ENCODE assay signal across 9 cellular contexts in the genomic region with DNA sequence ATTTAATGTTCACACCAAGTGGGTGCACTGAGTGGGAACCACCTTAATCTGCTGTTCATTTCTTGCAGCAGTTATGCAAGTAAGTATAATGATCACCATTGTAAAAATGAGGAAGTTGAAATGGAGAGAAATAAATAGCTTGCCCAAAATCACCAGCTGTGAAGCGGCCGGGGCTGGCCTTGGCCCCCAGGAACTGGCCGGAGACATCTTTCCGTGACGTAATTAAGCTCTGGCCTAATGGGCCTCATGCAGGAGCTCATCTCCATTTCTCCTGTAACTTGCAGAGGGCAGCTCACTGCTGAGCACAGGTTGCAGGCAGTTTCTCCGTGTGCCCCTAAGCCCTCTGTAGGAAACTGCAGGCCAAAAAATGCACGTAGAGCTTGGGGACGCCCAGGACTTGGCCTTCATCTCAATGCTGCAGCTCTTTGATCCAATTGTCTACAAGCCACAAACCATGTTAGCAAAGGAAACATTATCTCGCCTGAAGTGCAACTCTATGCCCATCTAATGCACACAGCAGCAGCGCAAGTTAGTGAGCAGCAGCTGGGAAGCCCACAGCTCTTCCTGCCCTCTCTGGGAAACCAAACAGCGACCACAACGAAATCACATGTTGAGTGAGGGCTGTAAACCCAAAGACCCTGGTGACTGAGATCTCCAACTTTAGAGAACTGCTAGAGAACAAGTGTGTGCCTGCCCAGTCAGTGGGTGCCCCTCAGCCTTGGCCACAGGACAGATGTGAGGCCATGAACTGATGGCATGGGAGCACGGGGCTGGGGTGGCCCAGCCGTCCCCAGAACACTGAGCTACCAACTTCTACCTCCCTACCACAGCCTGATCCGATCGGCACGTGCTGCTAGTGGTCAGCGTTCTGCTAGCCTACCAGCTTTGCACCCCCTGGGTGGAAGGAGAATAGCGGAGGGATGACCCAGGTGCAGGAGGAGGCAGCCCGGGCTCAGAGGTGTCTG. TPM values are rescaled to one million over a fixed set of nuclear protein-coding genes. Genes with fewer than 3 reads are reported as not detected.
DNase-seq lines count a peak whose midpoint lies in the region; ATAC-seq and TF ChIP-seq lines count a peak whose summit lies in the region.
"Had no signal": no experiment of that assay in that cellular context is flagged by ENCODE, and none has a peak within 500 bp of the region (broad histone marks: within the 10 kb centered on the region; RNA-seq: fewer than 3 reads in every experiment).

No MANE protein-coding gene starts in this region.

- no peak for DNase-seq in Right ventricle myocardium superior
- no peak for DNase-seq in cardiac septum (ENCODE audit: low spot score)
- peak; percentile 25 for DNase-seq in UCSD-AML1 (lab: John Stamatoyannopoulos, UW; ENCODE audit: unreplicated experiment)
- no peak for DNase-seq in upper lobe of right lung
- no peak for DNase-seq in T1000 (lab: John Stamatoyannopoulos, UW)
- DNase-seq in osteoblast (ENCODE audit: insufficient read length, low spot score, missing footprints): no peak
- DNase-seq in stimulated activated CD4-positive, alpha-beta T cell treated with anti-CD3 and anti-CD28 coated beads, Interleukin-4, amount 100 ng/mL, for 4 hours: no peak
- DNase-seq: activated T-cell treated with anti-CD3 and anti-CD28 coated beads, Interleukin-2, amount 50 U/mL, for 48 hours had no signal

- H3K4me3 ChIP-seq in upper lobe of right lung (no peak overlapping the region), osteoblast (ENCODE audit: insufficient read depth, low read length) (no peak overlapping the region)

- no peak overlapping the region for H2AFZ ChIP-seq in osteoblast (ENCODE audit: low read length)

- peaks cover 11% of the 10 kb centered on the region for H3K36me3 ChIP-seq in upper lobe of right lung
- H3K36me3 ChIP-seq in osteoblast (ENCODE audit: insufficient read depth, low read length): no peaks in the 10 kb centered on the region

- no peak overlapping the region for H3K4me2 ChIP-seq in osteoblast (ENCODE audit: insufficient read depth, low read length)

- H3K4me1 ChIP-seq in upper lobe of right lung (peaks cover 10% of the 10 kb centered on the region), osteoblast (ENCODE audit: insufficient read depth, low read length) (no peaks in the 10 kb centered on the region)

- TF ChIP-seq CTCF in upper lobe of right lung (IDR thresholded peaks at IDR 0.05) (no peak), osteoblast (IDR thresholded peaks at IDR 0.05; ENCODE audit: extremely low read depth, low read depth, low read length) (no peak)

- H3K27ac ChIP-seq in upper lobe of right lung: no peak overlapping the region
- no peak overlapping the region for H3K27ac ChIP-seq in osteoblast (ENCODE audit: low read depth, low read length)

- intact Hi-C loops in Right ventricle myocardium superior (cut with DNase I): no loop called here
- intact Hi-C loops in cardiac septum (cut with DNase I): no loop called here
- intact Hi-C loops in upper lobe of right lung (cut with DNase I): no loop called here

- ATAC-seq in Right ventricle myocardium superior (ENCODE audit: poor library complexity): peak; percentile 66
- peak; percentile 65 for ATAC-seq in HG03064 (IDR thresholded peaks at IDR 0.05; ENCODE audit: low read depth, unreplicated experiment)
- ATAC-seq in upper lobe of right lung: peak; percentile 50

- no peaks in the 10 kb centered on the region for H4K20me1 ChIP-seq in osteoblast (ENCODE audit: insufficient read depth, low read length)

- H3K79me2 ChIP-seq in osteoblast (ENCODE audit: insufficient read depth, low read length): no peaks in the 10 kb centered on the region

- H3K9me3 ChIP-seq in upper lobe of right lung (no peaks in the 10 kb centered on the region), osteoblast (ENCODE audit: low read depth, low read length) (no peaks in the 10 kb centered on the region)

- H3K27me3 ChIP-seq in upper lobe of right lung (no peaks in the 10 kb centered on the region), osteoblast (ENCODE audit: insufficient read depth, low read length) (peaks cover 9% of the 10 kb centered on the region)

RNA-seq across cellular contexts. Expression of a gene that starts 28.8 kb away (rescaled TPM):
- total RNA-seq in Right ventricle myocardium superior (27.0 TPM), cardiac septum (9.9 TPM), upper lobe of right lung (27.6 TPM), osteoblast (1.8 and 3.3 TPM in 2 replicates)

RNA-seq across cellular contexts. Expression of a gene that starts 42.6 kb away (rescaled TPM):
- total RNA-seq in Right ventricle myocardium superior (25.8 TPM), cardiac septum (44.8 TPM), upper lobe of right lung (29.1 TPM), osteoblast (43.9 and 47.4 TPM in 2 replicates)
